In the genomic region with DNA sequence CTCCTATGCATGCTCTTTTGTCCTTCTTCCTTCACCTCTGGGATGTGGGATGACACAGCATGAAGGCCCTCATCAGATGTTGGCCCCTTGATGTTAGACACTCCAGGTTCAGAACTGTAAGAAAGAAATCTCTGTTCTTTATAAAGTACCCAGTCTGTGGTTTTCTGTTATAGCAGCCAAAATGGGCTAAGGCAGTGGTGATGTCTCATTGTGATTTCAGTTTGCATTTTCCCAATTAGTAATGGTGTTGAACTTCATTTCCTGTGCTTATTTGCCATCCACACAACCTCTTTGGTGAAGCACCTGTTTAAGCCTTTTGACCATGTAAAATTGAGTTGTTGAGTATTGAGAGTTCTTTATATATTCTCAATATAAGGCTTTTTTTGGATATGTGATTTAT, we compare ENCODE assay signal across 32 cellular contexts.
"Had no signal": no experiment of that assay in that cellular context is flagged by ENCODE, and none has a peak within 500 bp of the region (broad histone marks: within the 10 kb centered on the region; RNA-seq: fewer than 3 reads in every experiment).

No MANE protein-coding gene starts in this region.

- H3K27ac Mint-ChIP-seq: activated CD4-positive, alpha-beta memory T cell treated with anti-CD3 and anti-CD28 coated beads for 36 hours; activated CD4-positive, alpha-beta T cell treated with anti-CD3 and anti-CD28 coated beads for 36 hours; activated CD4-positive, alpha-beta T cell treated with anti-CD3 and anti-CD28 coated beads, Interleukin-2, amount 10 ng/mL, durations not matched to agents 24 days and 14 days; activated CD8-positive, alpha-beta memory T cell treated with anti-CD3 and anti-CD28 coated beads, Interleukin-2, amount 10 ng/mL, durations not matched to agents 7 days and 5 days; activated CD8-positive, alpha-beta T cell treated with anti-CD3 and anti-CD28 coated beads, Interleukin-2, amount 10 ng/mL, durations not matched to agents 7 days and 5 days; activated naive CD4-positive, alpha-beta T cell treated with anti-CD3 and anti-CD28 coated beads, Interleukin-2, amount 10 ng/mL, durations not matched to agents 7 days and 5 days; activated naive CD4-positive, alpha-beta T cell treated with anti-CD3 and anti-CD28 coated beads, Interleukin-2, amount 50 U/mL, for 72 hours; activated naive CD8-positive, alpha-beta T cell treated with anti-CD3 and anti-CD28 coated beads, Interleukin-2, amount 10 ng/mL, durations not matched to agents 7 days and 5 days; activated T-helper 1 cell treated with anti-CD3 and anti-CD28 coated beads, Interleukin-12 subunit alpha, Interleukin-12 subunit beta, Interleukin-2, Interleukin-4 antibody, amounts not matched to agents 30 ng/mL and 10 ng/mL and 1 ng/mL, durations not matched to agents 14 hours and 24 hours and 36 hours; effector memory CD8-positive, alpha-beta T cell had no signal

- H3K4me1 ChIP-seq: body of pancreas, esophagus muscularis mucosa, foreskin keratinocyte, gastrocnemius medialis, heart left ventricle had no signal

- FAIRE-seq: colon had no signal

- H3K27me3 ChIP-seq: body of pancreas, foreskin keratinocyte had no signal

- H3K9me3 Mint-ChIP-seq: activated naive CD4-positive, alpha-beta T cell treated with anti-CD3 and anti-CD28 coated beads, Interleukin-2, amount 10 ng/mL, durations not matched to agents 7 days and 5 days; activated T-helper 1 cell treated with anti-CD3 and anti-CD28 coated beads, Interleukin-12 subunit alpha, Interleukin-12 subunit beta, Interleukin-2, Interleukin-4 antibody, amounts not matched to agents 30 ng/mL and 10 ng/mL and 1 ng/mL, durations not matched to agents 14 hours and 24 hours and 36 hours had no signal

- H3K36me3 Mint-ChIP-seq: activated CD8-positive, alpha-beta memory T cell treated with anti-CD3 and anti-CD28 coated beads, Interleukin-2, amount 10 ng/mL, durations not matched to agents 7 days and 5 days; activated naive CD4-positive, alpha-beta T cell treated with anti-CD3 and anti-CD28 coated beads, Interleukin-2, amount 10 ng/mL, durations not matched to agents 7 days and 5 days had no signal

- H3K4me3 Mint-ChIP-seq: activated CD4-positive, alpha-beta memory T cell treated with anti-CD3 and anti-CD28 coated beads for 36 hours; activated CD4-positive, alpha-beta T cell treated with anti-CD3 and anti-CD28 coated beads for 36 hours; activated CD4-positive, alpha-beta T cell treated with anti-CD3 and anti-CD28 coated beads, Interleukin-2, amount 10 ng/mL, durations not matched to agents 24 days and 14 days; activated CD8-positive, alpha-beta memory T cell treated with anti-CD3 and anti-CD28 coated beads, Interleukin-2, amount 10 ng/mL, durations not matched to agents 7 days and 5 days; activated CD8-positive, alpha-beta T cell treated with anti-CD3 and anti-CD28 coated beads, Interleukin-2, amount 10 ng/mL, durations not matched to agents 7 days and 5 days; activated naive CD4-positive, alpha-beta T cell treated with anti-CD3 and anti-CD28 coated beads, Interleukin-2, amount 10 ng/mL, durations not matched to agents 7 days and 5 days; activated naive CD8-positive, alpha-beta T cell treated with anti-CD3 and anti-CD28 coated beads, Interleukin-2, amount 10 ng/mL, durations not matched to agents 7 days and 5 days; activated T-helper 1 cell treated with anti-CD3 and anti-CD28 coated beads, Interleukin-12 subunit alpha, Interleukin-12 subunit beta, Interleukin-2, Interleukin-4 antibody, amounts not matched to agents 30 ng/mL and 10 ng/mL and 1 ng/mL, durations not matched to agents 14 hours and 24 hours and 36 hours; effector memory CD8-positive, alpha-beta T cell had no signal

- H3K27ac ChIP-seq: body of pancreas, esophagus muscularis mucosa, foreskin keratinocyte, gastrocnemius medialis, heart left ventricle had no signal

- ATAC-seq: activated CD4-positive, alpha-beta T cell treated with anti-CD3 and anti-CD28 coated beads for 36 hours; activated CD8-positive, alpha-beta memory T cell treated with anti-CD3 and anti-CD28 coated beads, Interleukin-2, amount 10 ng/mL, durations not matched to agents 7 days and 5 days; activated CD8-positive, alpha-beta T cell treated with anti-CD3 and anti-CD28 coated beads, Interleukin-2, amount 10 ng/mL, durations not matched to agents 7 days and 5 days; activated naive CD4-positive, alpha-beta T cell treated with anti-CD3 and anti-CD28 coated beads, Interleukin-2, amount 50 U/mL, for 72 hours; body of pancreas; effector memory CD8-positive, alpha-beta T cell; foreskin keratinocyte; gastrocnemius medialis; heart left ventricle had no signal

- H3K4me1 Mint-ChIP-seq: activated CD4-positive, alpha-beta T cell treated with anti-CD3 and anti-CD28 coated beads for 36 hours; activated CD4-positive, alpha-beta T cell treated with anti-CD3 and anti-CD28 coated beads, Interleukin-2, amount 10 ng/mL, durations not matched to agents 24 days and 14 days; activated CD8-positive, alpha-beta memory T cell treated with anti-CD3 and anti-CD28 coated beads, Interleukin-2, amount 10 ng/mL, durations not matched to agents 7 days and 5 days; activated naive CD4-positive, alpha-beta T cell treated with anti-CD3 and anti-CD28 coated beads, Interleukin-2, amount 10 ng/mL, durations not matched to agents 7 days and 5 days; activated naive CD8-positive, alpha-beta T cell treated with anti-CD3 and anti-CD28 coated beads, Interleukin-2, amount 10 ng/mL, durations not matched to agents 7 days and 5 days had no signal

- DNase-seq: activated CD4-positive, alpha-beta memory T cell treated with anti-CD3 and anti-CD28 coated beads for 36 hours; activated CD4-positive, alpha-beta T cell treated with anti-CD3 and anti-CD28 coated beads for 36 hours; activated CD4-positive, alpha-beta T cell treated with anti-CD3 and anti-CD28 coated beads, Interleukin-2, amount 10 ng/mL, durations not matched to agents 24 days and 14 days; activated CD4-positive, CD25-positive, alpha-beta regulatory T cell; activated CD4-positive, CD25-positive, alpha-beta regulatory T cell treated with anti-CD3 and anti-CD28 coated beads, Interleukin-2, amount 50 U/mL, for 72 hours; activated CD8-positive, alpha-beta memory T cell treated with anti-CD3 and anti-CD28 coated beads, Interleukin-2, amount 10 ng/mL, durations not matched to agents 7 days and 5 days; activated CD8-positive, alpha-beta memory T cell treated with anti-CD3 and anti-CD28 coated beads, Interleukin-2, amount 50 U/mL, for 4 hours; activated CD8-positive, alpha-beta T cell treated with anti-CD3 and anti-CD28 coated beads, Interleukin-2, amount 10 ng/mL, durations not matched to agents 7 days and 5 days; activated gamma-delta T cell; activated naive CD4-positive, alpha-beta T cell; activated naive CD4-positive, alpha-beta T cell treated with anti-CD3 and anti-CD28 coated beads, Interleukin-2, amount 10 ng/mL, durations not matched to agents 7 days and 5 days; activated naive CD8-positive, alpha-beta T cell treated with anti-CD3 and anti-CD28 coated beads, Interleukin-2, amount 10 ng/mL, durations not matched to agents 7 days and 5 days; activated T-cell treated with anti-CD3 and anti-CD28 coated beads, Interleukin-2, amount 50 U/mL, for 1 hour; activated T-cell treated with anti-CD3 and anti-CD28 coated beads, Interleukin-2, amount 50 U/mL, for 48 hours; amniotic stem cell; anterior cingulate cortex; body of pancreas; caudate nucleus; cortex of kidney; dermis blood vessel endothelial cell; effector CD4-positive, alpha-beta T cell; effector memory CD8-positive, alpha-beta T cell; erythroblast; foreskin keratinocyte; gastrocnemius medialis; glutamatergic neuron; heart left ventricle; hypothalamus had no signal

- H3K9me3 ChIP-seq: gastrocnemius medialis had no signal

- H3K36me3 ChIP-seq: esophagus muscularis mucosa, gastrocnemius medialis, heart left ventricle had no signal

- H3K4me3 ChIP-seq: body of pancreas, esophagus muscularis mucosa, gastrocnemius medialis, heart left ventricle had no signal
